Comparison of ENCODE assay signal across 1 cellular context in the genomic region with DNA sequence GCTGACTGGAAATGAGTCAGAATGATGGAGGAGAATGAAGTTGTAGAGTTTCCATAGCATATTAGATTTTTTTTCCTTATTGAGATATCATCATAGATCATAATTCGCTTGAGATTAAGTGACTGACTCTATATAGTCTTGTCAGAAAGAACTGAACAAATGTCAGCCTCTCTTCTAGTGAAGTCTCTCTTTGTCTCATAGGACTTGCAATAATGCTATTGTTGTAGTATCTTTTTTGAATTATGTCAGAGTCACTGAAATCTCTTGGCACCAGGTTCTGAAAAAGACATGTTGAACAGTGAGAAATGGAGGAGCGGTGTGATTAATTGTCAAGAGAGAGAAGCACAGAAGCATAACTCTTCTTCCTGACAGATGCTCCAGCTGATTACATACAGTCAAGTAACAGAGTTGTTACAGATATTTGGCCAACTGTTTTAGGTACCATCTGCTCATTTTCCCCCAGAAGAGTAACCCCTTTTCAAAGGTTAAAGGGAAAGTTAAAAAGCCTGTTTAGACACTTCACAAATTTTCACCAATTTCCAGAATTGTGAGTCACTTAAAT.
TF ChIP-seq lines count a peak whose summit lies in the region.

No MANE protein-coding gene starts in this region.

TF ChIP-seq in K562, 482 proteins besides CTCF, POLR2A, EP300 and RAD21 (continued from another document):
- TF ChIP-seq, protein P1, sequence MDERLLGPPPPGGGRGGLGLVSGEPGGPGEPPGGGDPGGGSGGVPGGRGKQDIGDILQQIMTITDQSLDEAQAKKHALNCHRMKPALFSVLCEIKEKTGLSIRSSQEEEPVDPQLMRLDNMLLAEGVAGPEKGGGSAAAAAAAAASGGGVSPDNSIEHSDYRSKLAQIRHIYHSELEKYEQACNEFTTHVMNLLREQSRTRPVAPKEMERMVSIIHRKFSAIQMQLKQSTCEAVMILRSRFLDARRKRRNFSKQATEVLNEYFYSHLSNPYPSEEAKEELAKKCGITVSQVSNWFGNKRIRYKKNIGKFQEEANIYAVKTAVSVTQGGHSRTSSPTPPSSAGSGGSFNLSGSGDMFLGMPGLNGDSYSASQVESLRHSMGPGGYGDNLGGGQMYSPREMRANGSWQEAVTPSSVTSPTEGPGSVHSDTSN (CRISPR knock-in tag; IDR thresholded peaks at IDR 0.05; ENCODE audit: low read depth) = no peak
- TF ChIP-seq, protein P1 (tag; conservative IDR thresholded peaks at IDR 0.05; ENCODE audit: low read depth) = peak; percentile 63
